In genomic region chr16:13098536-13098935, GRCh38 we compare ENCODE assay signal across 18 cellular contexts.
DNase-seq lines count a peak whose midpoint lies in the region; ATAC-seq and TF ChIP-seq lines count a peak whose summit lies in the region.
"Had no signal": no experiment of that assay in that cellular context is flagged by ENCODE, and none has a peak within 500 bp of the region (broad histone marks: within the 10 kb centered on the region; RNA-seq: fewer than 3 reads in every experiment).

No MANE protein-coding gene starts in this region.

- H3K36me3 ChIP-seq in breast epithelium = no peaks in the 10 kb centered on the region
- H3K36me3 ChIP-seq in mesendoderm (ENCODE audit: control insufficient read depth, insufficient read depth, low read length) = no peaks in the 10 kb centered on the region
- H3K36me3 ChIP-seq: HAP-1 had no signal

- H3K4me1 Mint-ChIP-seq in MCF 10A (ENCODE audit: insufficient read depth, unreplicated experiment) = peaks cover 19% of the 10 kb centered on the region
- no peaks in the 10 kb centered on the region for H3K4me1 Mint-ChIP-seq in osteocyte (ENCODE audit: unreplicated experiment)
- H3K4me1 Mint-ChIP-seq: CD4-positive, alpha-beta memory T cell; IgD-negative memory B cell had no signal

- H2BK120ac ChIP-seq in mesendoderm (ENCODE audit: low read depth, low read length) = peak overlapping the region; percentile 76

- no peak overlapping the region for H3K9ac ChIP-seq in mesendoderm (ENCODE audit: low read length)

- H3K79me1 ChIP-seq in mesendoderm (ENCODE audit: low read length) = peaks cover 13% of the 10 kb centered on the region

- peak overlapping the region; percentile 74 for H3K56ac ChIP-seq in mesendoderm (ENCODE audit: low read length)

- intact Hi-C loops in MCF 10A (cut with micrococcal nuclease) = no loop called here
- intact Hi-C loops in breast epithelium (cut with DNase I; ENCODE audit: low total_unique reads) = no loop called here

- peak overlapping the region; percentile 16 for H4K5ac ChIP-seq in mesendoderm (ENCODE audit: low read length)

- H3K23ac ChIP-seq in mesendoderm (ENCODE audit: low read length) = no peak overlapping the region

- H2BK5ac ChIP-seq in mesendoderm (ENCODE audit: low read length) = peak overlapping the region; percentile 34

- ATAC-seq in GM18517 (IDR thresholded peaks at IDR 0.05; ENCODE audit: unreplicated experiment) = no peak

- H3K27ac Mint-ChIP-seq in MCF 10A (ENCODE audit: low read depth, unreplicated experiment) = peak overlapping the region; percentile 44
- no peak overlapping the region for H3K27ac Mint-ChIP-seq in osteocyte (ENCODE audit: unreplicated experiment)
- H3K27ac Mint-ChIP-seq: CD4-positive, alpha-beta memory T cell; IgD-negative memory B cell had no signal

- no peaks in the 10 kb centered on the region for H3K27me3 Mint-ChIP-seq in MCF 10A (ENCODE audit: insufficient read depth, unreplicated experiment)
- H3K27me3 Mint-ChIP-seq in osteocyte (ENCODE audit: unreplicated experiment) = no peaks in the 10 kb centered on the region
- H3K27me3 Mint-ChIP-seq: CD4-positive, alpha-beta memory T cell; IgD-negative memory B cell had no signal

- H3K4me1 ChIP-seq in breast epithelium (no peaks in the 10 kb centered on the region), mesendoderm (ENCODE audit: control insufficient read depth, low read depth, low read length) (peaks cover 21% of the 10 kb centered on the region)
- H3K4me1 ChIP-seq: HAP-1 had no signal

- no peak overlapping the region for H3K4ac ChIP-seq in mesendoderm (ENCODE audit: low read depth, low read length)

- H3K18ac ChIP-seq in mesendoderm (ENCODE audit: low read length) = peak overlapping the region; percentile 61

- H3K36me3 Mint-ChIP-seq in MCF 10A (ENCODE audit: insufficient read depth, unreplicated experiment) (no peaks in the 10 kb centered on the region), osteocyte (ENCODE audit: unreplicated experiment) (no peaks in the 10 kb centered on the region)
- H3K36me3 Mint-ChIP-seq: CD4-positive, alpha-beta memory T cell had no signal

- TF ChIP-seq CTCF in MCF 10A (IDR thresholded peaks at IDR 0.05; ENCODE audit: unreplicated experiment) (no peak), breast epithelium (IDR thresholded peaks at IDR 0.05) (no peak), osteocyte (IDR thresholded peaks at IDR 0.05) (no peak)

- H3K4me2 ChIP-seq in mesendoderm (ENCODE audit: low read length) = no peak overlapping the region

- DNase-seq in MCF 10A (ENCODE audit: unreplicated experiment) (peak; percentile 88), breast epithelium (ENCODE audit: low spot score in 2 of 2) (no peak), fibroblast of gingiva (ENCODE audit: low read depth) (peak; percentile 66), mesendoderm (peak; percentile 68), osteocyte (ENCODE audit: extremely low spot score, unreplicated experiment) (no peak), amniotic stem cell (lab: John Stamatoyannopoulos, UW) (no peak), NOMO-1 treated with DMSO at 0.1 percent for 48 hours (lab: John Stamatoyannopoulos, UW; ENCODE audit: unreplicated experiment) (no peak)
- DNase-seq: Calu3; CD4-positive, alpha-beta memory T cell; DMS53; MV-4-11; NCI-H1417; NCI-H187 treated with DMSO at 0.1 percent for 48 hours; NK-92 treated with Interleukin-12 subunit alpha and Interleukin-12 subunit beta, amount 100 ng/mL, for 24 hours had no signal

- H3K4me3 ChIP-seq in breast epithelium = no peak overlapping the region
- H3K4me3 ChIP-seq in mesendoderm (ENCODE audit: low read length) = no peak overlapping the region
- H3K4me3 ChIP-seq: HAP-1 had no signal

- no peak overlapping the region for H4K8ac ChIP-seq in mesendoderm (ENCODE audit: low read depth, low read length)

- H3K9me3 Mint-ChIP-seq in MCF 10A (ENCODE audit: unreplicated experiment) (no peaks in the 10 kb centered on the region), osteocyte (ENCODE audit: unreplicated experiment) (peaks cover 47% of the 10 kb centered on the region)

- H3K9me3 ChIP-seq in breast epithelium = no peaks in the 10 kb centered on the region
- H3K9me3 ChIP-seq: HAP-1 had no signal

- no peak overlapping the region for H3K27ac ChIP-seq in breast epithelium
- H3K27ac ChIP-seq in mesendoderm (ENCODE audit: low read depth, low read length) = no peak overlapping the region
- H3K27ac ChIP-seq: 22Rv1 had no signal

- CTCF ChIA-PET in MCF 10A (lab: Yijun Ruan, JAX) = interaction anchor here (0.6 kb wide), 1 partner anchor 54 kb away, joined by 3 read pairs; no protein-coding TSS in a partner anchor

- TF ChIP-seq POLR2A in breast epithelium (IDR thresholded peaks at IDR 0.05) = no peak

- H2BK15ac ChIP-seq in mesendoderm (replicated peaks; ENCODE audit: low read depth) = peak overlapping the region; percentile 4

- peak overlapping the region; percentile 33 for H2AK5ac ChIP-seq in mesendoderm (ENCODE audit: low read length)

- WGBS in mesendoderm (ENCODE audit: extremely low coverage, insufficient coverage, low lambda C conversion rate) = no CpG with 5 or more reads among the region's 2 CpGs

- H3K4me3 Mint-ChIP-seq in MCF 10A (ENCODE audit: unreplicated experiment) (no peak overlapping the region), osteocyte (ENCODE audit: unreplicated experiment) (no peak overlapping the region)
- H3K4me3 Mint-ChIP-seq: CD4-positive, alpha-beta memory T cell; IgD-negative memory B cell had no signal

- peaks cover 11% of the 10 kb centered on the region for H3K79me2 ChIP-seq in mesendoderm (ENCODE audit: control insufficient read depth, insufficient read depth, low read length)

- POLR2A ChIA-PET in MCF 10A (lab: Yijun Ruan, JAX) = no interaction called here

- no TSS peak for BruUV-seq in MCF 10A (replicated peaks; lab: Mats Ljungman, UMichigan)

- no peaks in the 10 kb centered on the region for H3K27me3 ChIP-seq in breast epithelium
- H3K27me3 ChIP-seq in mesendoderm (ENCODE audit: insufficient read depth, low read length, poor library complexity) = no peaks in the 10 kb centered on the region

Comparison
In these comparisons a context has a peak if more than half of its experiments do, and no peak if none do; other contexts are left out.
1. DNase-seq: peak in MCF 10A (single experiment), fibroblast of gingiva (single experiment) and mesendoderm (single experiment); none in breast epithelium (0 of 2), osteocyte (single experiment), amniotic stem cell (single experiment) and NOMO-1 treated with DMSO at 0.1 percent for 48 hours (single experiment).